8 cellular contexts compared by ENCODE assay signal in genomic region chr6:89353118-89353556, GRCh38. TPM values are rescaled to one million over a fixed set of nuclear protein-coding genes. Genes with fewer than 3 reads are reported as not detected.
DNase-seq lines count a peak whose midpoint lies in the region; ATAC-seq and TF ChIP-seq lines count a peak whose summit lies in the region.

No MANE protein-coding gene starts in this region.

- DNase-seq in GM06990 (ENCODE audit: extremely low read depth, insufficient read length) = no peak
- DNase-seq in T-helper 17 cell = no peak
- DNase-seq in fibroblast of villous mesenchyme (ENCODE audit: low read depth) = no peak
- no peak for DNase-seq in progenitor cell of endocrine pancreas (ENCODE audit: low spot score, unreplicated experiment)
- no peak for DNase-seq in NCI-H1092 treated with DMSO at 0.1 percent for 48 hours (lab: John Stamatoyannopoulos, UW)
- DNase-seq in G401 (ENCODE audit: low spot score) = no peak

- H3K9me3 ChIP-seq in T-helper 17 cell (ENCODE audit: control insufficient read depth, low read length, poor library complexity, severe bottlenecking) = no peaks in the 10 kb centered on the region

- H3K4me3 Mint-ChIP-seq in T-helper 17 cell (peak overlapping the region; percentile 87), progenitor cell of endocrine pancreas (ENCODE audit: low read depth) (peak overlapping the region; percentile 60)

- no peak for TF ChIP-seq CTCF in GM06990 (IDR thresholded peaks at IDR 0.05; ENCODE audit: insufficient read depth, low read length, poor library complexity, severe bottlenecking)
- TF ChIP-seq CTCF in fibroblast of villous mesenchyme (IDR thresholded peaks at IDR 0.05; ENCODE audit: insufficient read depth, low read depth, low read length) = no peak
- no peak for TF ChIP-seq CTCF in progenitor cell of endocrine pancreas (IDR thresholded peaks at IDR 0.05; ENCODE audit: unreplicated experiment)

- H3K27me3 ChIP-seq in GM06990 (replicated peaks; ENCODE audit: control insufficient read depth, insufficient read depth, low read length) = no peaks in the 10 kb centered on the region

- H3K27ac Mint-ChIP-seq in T-helper 17 cell (peak overlapping the region; percentile 95), progenitor cell of endocrine pancreas (peak overlapping the region; percentile 95)

- no peaks in the 10 kb centered on the region for H3K9me3 Mint-ChIP-seq in progenitor cell of endocrine pancreas (ENCODE audit: low read depth)

- H3K36me3 ChIP-seq in GM06990 (ENCODE audit: control insufficient read depth, insufficient read depth, low read length) = peaks cover under 1% of the 10 kb centered on the region

- no peaks in the 10 kb centered on the region for H3K27me3 Mint-ChIP-seq in T-helper 17 cell
- H3K27me3 Mint-ChIP-seq in progenitor cell of endocrine pancreas = no peaks in the 10 kb centered on the region

- ATAC-seq in T-helper 17 cell = peak; percentile 4
- no peak for ATAC-seq in HG02642 (IDR thresholded peaks at IDR 0.05; ENCODE audit: poor library complexity, unreplicated experiment)
- no peak for ATAC-seq in GM18861 (IDR thresholded peaks at IDR 0.05; ENCODE audit: unreplicated experiment)

- H3K4me1 Mint-ChIP-seq in T-helper 17 cell = peaks cover 54% of the 10 kb centered on the region
- peaks cover 32% of the 10 kb centered on the region for H3K4me1 Mint-ChIP-seq in progenitor cell of endocrine pancreas (ENCODE audit: low read depth)

- in situ Hi-C loops in G401 (cut with HindIII; ENCODE audit: low sequenced_read_pairs) = no loop called here

- H3K36me3 Mint-ChIP-seq in T-helper 17 cell (ENCODE audit: low read depth) = peaks cover 3% of the 10 kb centered on the region
- peaks cover 2% of the 10 kb centered on the region for H3K36me3 Mint-ChIP-seq in progenitor cell of endocrine pancreas (ENCODE audit: insufficient read depth)

- peak overlapping the region; percentile 96 for H3K4me3 ChIP-seq in GM06990 (replicated peaks; ENCODE audit: low read depth, low read length)
- H3K4me3 ChIP-seq in fibroblast of villous mesenchyme (ENCODE audit: low read depth, low read length) = peak overlapping the region; percentile 98

RNA-seq across cellular contexts. Expression of gene UBE2J1, which starts 0.6 kb away (rescaled TPM):
- 10 to 100 TPM; 32.1 to 35.2 TPM for total RNA-seq in T-helper 17 cell
- 47.7 and 54.4 TPM in 2 replicates for total RNA-seq in fibroblast of villous mesenchyme
- total RNA-seq in progenitor cell of endocrine pancreas = 36.0 and 36.2 TPM in 2 replicates
- 43.8 and 60.2 TPM in 2 replicates for total RNA-seq in G401 (2014; rRNA removed; shearing (Covaris generic))

RNA-seq across cellular contexts. Expression of gene GABRR2, which starts 38.0 kb away (rescaled TPM):
- 1 to 10 TPM in 1 of 2 donors, under 1 TPM in 1; 0.65 to 1.4 TPM for total RNA-seq in T-helper 17 cell
- under 0.01 and 0.32 TPM in 2 replicates for total RNA-seq in fibroblast of villous mesenchyme
- total RNA-seq in progenitor cell of endocrine pancreas = 0.47 and 0.53 TPM in 2 replicates
- total RNA-seq in G401 (2014; rRNA removed; shearing (Covaris generic)) = not detected in 2 replicates

RNA-seq across cellular contexts. Expression of gene RRAGD, which starts 58.9 kb away (rescaled TPM):
- total RNA-seq in T-helper 17 cell = 1 to 10 TPM; 7.8 to 8.9 TPM
- total RNA-seq in fibroblast of villous mesenchyme = under 0.01 and 0.64 TPM in 2 replicates
- total RNA-seq in progenitor cell of endocrine pancreas = 8.0 and 11.4 TPM in 2 replicates
- 11.3 and 18.4 TPM in 2 replicates for total RNA-seq in G401 (2014; rRNA removed; shearing (Covaris generic))
